ENCODE assay signal across 1 cellular context in genomic region chr6:161838306-161839035, GRCh38.
TF ChIP-seq lines count a peak whose summit lies in the region.

No MANE protein-coding gene starts in this region.

TF ChIP-seq in HepG2, 621 proteins besides CTCF, POLR2A, EP300 and RAD21 (continued from another document and continues in another):
- no peak for TF ChIP-seq KIAA2018 (CRISPR knock-in tag; IDR thresholded peaks at IDR 0.05; ENCODE audit: borderline replicate concordance)
- TF ChIP-seq PRDM15 (CRISPR knock-in tag; IDR thresholded peaks at IDR 0.05): no peak
- TF ChIP-seq ZBTB40 (IDR thresholded peaks at IDR 0.05): no peak
- no peak for TF ChIP-seq ZBTB40 (CRISPR knock-in tag; IDR thresholded peaks at IDR 0.05)
- TF ChIP-seq, protein P1, sequence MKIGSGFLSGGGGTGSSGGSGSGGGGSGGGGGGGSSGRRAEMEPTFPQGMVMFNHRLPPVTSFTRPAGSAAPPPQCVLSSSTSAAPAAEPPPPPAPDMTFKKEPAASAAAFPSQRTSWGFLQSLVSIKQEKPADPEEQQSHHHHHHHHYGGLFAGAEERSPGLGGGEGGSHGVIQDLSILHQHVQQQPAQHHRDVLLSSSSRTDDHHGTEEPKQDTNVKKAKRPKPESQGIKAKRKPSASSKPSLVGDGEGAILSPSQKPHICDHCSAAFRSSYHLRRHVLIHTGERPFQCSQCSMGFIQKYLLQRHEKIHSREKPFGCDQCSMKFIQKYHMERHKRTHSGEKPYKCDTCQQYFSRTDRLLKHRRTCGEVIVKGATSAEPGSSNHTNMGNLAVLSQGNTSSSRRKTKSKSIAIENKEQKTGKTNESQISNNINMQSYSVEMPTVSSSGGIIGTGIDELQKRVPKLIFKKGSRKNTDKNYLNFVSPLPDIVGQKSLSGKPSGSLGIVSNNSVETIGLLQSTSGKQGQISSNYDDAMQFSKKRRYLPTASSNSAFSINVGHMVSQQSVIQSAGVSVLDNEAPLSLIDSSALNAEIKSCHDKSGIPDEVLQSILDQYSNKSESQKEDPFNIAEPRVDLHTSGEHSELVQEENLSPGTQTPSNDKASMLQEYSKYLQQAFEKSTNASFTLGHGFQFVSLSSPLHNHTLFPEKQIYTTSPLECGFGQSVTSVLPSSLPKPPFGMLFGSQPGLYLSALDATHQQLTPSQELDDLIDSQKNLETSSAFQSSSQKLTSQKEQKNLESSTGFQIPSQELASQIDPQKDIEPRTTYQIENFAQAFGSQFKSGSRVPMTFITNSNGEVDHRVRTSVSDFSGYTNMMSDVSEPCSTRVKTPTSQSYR (CRISPR knock-in tag; IDR thresholded peaks at IDR 0.05; ENCODE audit: borderline replicate concordance): peak; percentile 65; the same call in 1 of the 2 replicates
- no peak for TF ChIP-seq NBN (conservative IDR thresholded peaks at IDR 0.05)
- no peak for TF ChIP-seq JARID2 (CRISPR knock-in tag; IDR thresholded peaks at IDR 0.05; ENCODE audit: insufficient replicate concordance)
- no peak for TF ChIP-seq MBNL3 (CRISPR knock-in tag; conservative IDR thresholded peaks at IDR 0.05)
- TF ChIP-seq HNF4G (IDR thresholded peaks at IDR 0.05; ENCODE audit: borderline replicate concordance, low read depth, low read length): peak; percentile 35; the same call in 1 of the 2 replicates
- TF ChIP-seq HNF4G (CRISPR knock-in tag; IDR thresholded peaks at IDR 0.05; ENCODE audit: borderline replicate concordance, low read depth): no peak; the same call in 1 of the 2 replicates
- no peak for TF ChIP-seq ATM (IDR thresholded peaks at IDR 0.05; ENCODE audit: borderline replicate concordance)
- TF ChIP-seq HOXA9 (CRISPR knock-in tag; IDR thresholded peaks at IDR 0.05; ENCODE audit: borderline replicate concordance): no peak
- no peak for TF ChIP-seq ZNF563 (CRISPR knock-in tag; IDR thresholded peaks at IDR 0.05)
- peak; percentile 3; the same call in 1 of the 2 replicates for TF ChIP-seq STAG1 (CRISPR knock-in tag; IDR thresholded peaks at IDR 0.05)
- TF ChIP-seq, protein P2, sequence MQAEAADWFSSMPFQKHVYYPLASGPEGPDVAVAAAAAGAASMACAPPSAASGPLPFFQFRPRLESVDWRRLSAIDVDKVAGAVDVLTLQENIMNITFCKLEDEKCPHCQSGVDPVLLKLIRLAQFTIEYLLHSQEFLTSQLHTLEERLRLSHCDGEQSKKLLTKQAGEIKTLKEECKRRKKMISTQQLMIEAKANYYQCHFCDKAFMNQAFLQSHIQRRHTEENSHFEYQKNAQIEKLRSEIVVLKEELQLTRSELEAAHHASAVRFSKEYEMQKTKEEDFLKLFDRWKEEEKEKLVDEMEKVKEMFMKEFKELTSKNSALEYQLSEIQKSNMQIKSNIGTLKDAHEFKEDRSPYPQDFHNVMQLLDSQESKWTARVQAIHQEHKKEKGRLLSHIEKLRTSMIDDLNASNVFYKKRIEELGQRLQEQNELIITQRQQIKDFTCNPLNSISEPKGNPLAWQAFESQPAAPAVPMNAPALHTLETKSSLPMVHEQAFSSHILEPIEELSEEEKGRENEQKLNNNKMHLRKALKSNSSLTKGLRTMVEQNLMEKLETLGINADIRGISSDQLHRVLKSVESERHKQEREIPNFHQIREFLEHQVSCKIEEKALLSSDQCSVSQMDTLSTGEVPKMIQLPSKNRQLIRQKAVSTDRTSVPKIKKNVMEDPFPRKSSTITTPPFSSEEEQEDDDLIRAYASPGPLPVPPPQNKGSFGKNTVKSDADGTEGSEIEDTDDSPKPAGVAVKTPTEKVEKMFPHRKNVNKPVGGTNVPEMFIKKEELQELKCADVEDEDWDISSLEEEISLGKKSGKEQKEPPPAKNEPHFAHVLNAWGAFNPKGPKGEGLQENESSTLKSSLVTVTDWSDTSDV (CRISPR knock-in tag; IDR thresholded peaks at IDR 0.05): no peak
- TF ChIP-seq GFI1 (CRISPR knock-in tag; IDR thresholded peaks at IDR 0.05; ENCODE audit: borderline replicate concordance): no peak
- TF ChIP-seq FOXO1 (CRISPR knock-in tag; IDR thresholded peaks at IDR 0.05): no peak
- TF ChIP-seq BHLHE40 (IDR thresholded peaks at IDR 0.05; ENCODE audit: low read length): no peak
- TF ChIP-seq CHCHD3 (CRISPR knock-in tag; IDR thresholded peaks at IDR 0.05): no peak
- TF ChIP-seq ZNF776 (CRISPR knock-in tag; IDR thresholded peaks at IDR 0.05): no peak
- TF ChIP-seq BRD4 (CRISPR knock-in tag; IDR thresholded peaks at IDR 0.05): no peak
- TF ChIP-seq ZNF766 (CRISPR knock-in tag; IDR thresholded peaks at IDR 0.05; ENCODE audit: borderline replicate concordance): no peak
